In the genomic region with DNA sequence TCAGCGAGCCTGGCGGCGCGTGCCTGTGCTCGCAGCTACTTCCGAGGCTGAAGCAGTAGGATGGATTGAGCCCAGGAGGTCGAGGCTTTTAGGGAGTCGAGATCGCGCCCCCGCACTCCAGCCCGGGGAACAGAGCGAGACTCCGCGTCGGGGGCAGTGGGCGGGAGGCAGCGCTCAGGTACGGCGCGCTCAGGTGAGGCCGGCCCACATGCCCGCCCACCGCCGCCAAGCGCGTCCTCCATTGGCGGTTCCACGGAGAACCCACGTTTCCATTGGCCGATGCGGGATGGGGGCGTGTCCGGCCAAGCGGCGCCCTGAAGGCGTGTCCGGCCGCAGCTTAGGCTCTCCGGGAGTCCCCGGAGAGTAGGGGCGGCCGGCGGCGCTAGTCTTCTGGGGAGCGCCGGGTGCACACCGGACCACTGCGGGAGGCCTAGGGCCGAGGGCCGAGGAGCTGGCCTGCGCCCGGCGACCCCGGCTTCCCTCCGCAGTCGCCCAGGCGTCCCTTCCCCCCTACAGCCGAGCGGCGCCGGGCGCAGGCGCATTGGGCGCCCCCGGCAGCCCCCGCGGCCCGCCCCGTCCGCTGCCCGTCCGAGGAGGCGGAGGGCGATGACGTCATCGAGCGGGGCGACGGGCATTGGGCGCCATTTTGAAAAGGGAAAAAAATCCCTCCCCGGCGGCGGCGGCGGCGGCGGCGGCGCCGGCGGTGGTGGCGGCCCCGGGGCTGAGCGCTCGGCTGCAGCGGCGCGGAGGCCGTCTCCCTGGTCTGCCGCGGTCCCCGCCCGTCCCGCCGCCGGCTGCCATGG, we compare ENCODE assay signal across 8 cellular contexts. TPM values are rescaled to one million over a fixed set of nuclear protein-coding genes. Genes with fewer than 3 reads are reported as not detected.
DNase-seq lines count a peak whose midpoint lies in the region; ATAC-seq and TF ChIP-seq lines count a peak whose summit lies in the region.

A gene (plus strand): TSS at position 659 of the 803 bp plus-strand sequence. CDS start 141 bp downstream, at position 800.

- peak within 1 kb of the TSS; percentile 85 for H3K4me3 ChIP-seq in kidney epithelial cell (ENCODE audit: low read depth, low read length)

- ATAC-seq in GM19025 (IDR thresholded peaks at IDR 0.05; ENCODE audit: low read depth, unreplicated experiment): peak; percentile 91
- ATAC-seq in HG03280 (IDR thresholded peaks at IDR 0.05; ENCODE audit: unreplicated experiment): peak; percentile 93

- H3K27me3 ChIP-seq in kidney epithelial cell (ENCODE audit: control insufficient read depth, insufficient read depth, low read length): peaks cover 10% of the 10 kb centered on the region

- TF ChIP-seq CTCF in AG09319 (IDR thresholded peaks at IDR 0.05; ENCODE audit: low read depth, low read length) (no peak), kidney epithelial cell (IDR thresholded peaks at IDR 0.05; ENCODE audit: insufficient read depth, low read length, poor library complexity, severe bottlenecking) (no peak)

- DNase-seq in AG09319 (ENCODE audit: extremely low read depth, low read depth) (peak; percentile 60), NCI-H446 (lab: John Stamatoyannopoulos, UW) (peak; percentile 48 to 85), cerebellum (ENCODE audit: low spot score) (peak; percentile 97), kidney epithelial cell (ENCODE audit: low read depth) (peak; percentile 41)
- peak; percentile 89 to 91 for DNase-seq in activated CD4-positive, alpha-beta T cell treated with anti-CD3 and anti-CD28 coated beads for 24 hours (ENCODE audit: low read depth in 2 of 2)
- peak; percentile 91 to 94 for DNase-seq in stimulated activated CD4-positive, alpha-beta T cell treated with anti-CD3 and anti-CD28 coated beads, Interleukin-15, amount 100 ng/mL, for 48 hours (ENCODE audit: low read depth in 2 of 2)

- H3K36me3 ChIP-seq in kidney epithelial cell (ENCODE audit: control insufficient read depth, insufficient read depth, low read length): no peaks in the 10 kb centered on the region

RNA-seq across cellular contexts. Expression of the gene that starts here (rescaled TPM):
- 51.1 TPM for total RNA-seq in cerebellum
- 37.4 and 38.5 TPM in 2 replicates for total RNA-seq in kidney epithelial cell

Comparison
In these comparisons a context has a peak if more than half of its experiments do, and no peak if none do; other contexts are left out.
1. Peak in every context shown above with its lines: DNase-seq, ATAC-seq and H3K4me3 ChIP-seq.
2. DNase-seq: peak in every context shown above with its lines; median percentile 97 in cerebellum; 92 in stimulated activated CD4-positive, alpha-beta T cell treated with anti-CD3 and anti-CD28 coated beads, Interleukin-15, amount 100 ng/mL, for 48 hours; 90 in activated CD4-positive, alpha-beta T cell treated with anti-CD3 and anti-CD28 coated beads for 24 hours; 66 in NCI-H446; 60 in AG09319; 41 in kidney epithelial cell.